ENCODE assay signal across 28 cellular contexts in the genomic region with DNA sequence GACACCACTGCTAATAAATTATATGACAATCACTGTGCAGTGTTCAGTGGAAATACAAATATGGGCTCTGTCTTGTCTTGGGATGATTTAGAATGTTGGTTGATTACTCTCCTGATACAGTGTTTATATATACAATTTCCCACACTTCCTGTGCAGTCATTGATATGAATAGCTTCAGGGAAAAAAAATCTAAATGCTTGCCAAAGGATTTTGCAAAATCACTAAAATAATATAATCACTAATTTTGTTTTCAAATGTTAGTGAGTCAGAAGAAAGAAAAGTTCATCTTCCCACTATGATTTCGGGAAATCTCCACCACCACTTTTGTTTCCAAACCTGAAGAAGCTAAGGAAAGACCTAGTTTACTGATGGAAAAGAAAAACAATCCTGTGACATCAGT. TPM values are rescaled to one million over a fixed set of nuclear protein-coding genes. Genes with fewer than 3 reads are reported as not detected.
DNase-seq lines count a peak whose midpoint lies in the region; ATAC-seq and TF ChIP-seq lines count a peak whose summit lies in the region.
"Had no signal": no experiment of that assay in that cellular context is flagged by ENCODE, and none has a peak within 500 bp of the region (broad histone marks: within the 10 kb centered on the region; RNA-seq: fewer than 3 reads in every experiment).

No MANE protein-coding gene starts in this region.

- POLR2A ChIA-PET in MCF 10A (lab: Yijun Ruan, JAX), result interaction anchor here (0.7 kb wide), 1 partner anchor 21 kb away, joined by 3 read pairs; no protein-coding TSS in a partner anchor

- CTCF ChIA-PET in MCF 10A (lab: Yijun Ruan, JAX), result interaction anchor here (0.6 to 1.2 kb wide), 2 partner anchors 133 to 484 kb away, joined by 3 to 7 read pairs; no protein-coding TSS in a partner anchor

- DNase-seq in MCF 10A (ENCODE audit: unreplicated experiment), result peak; percentile 59
- no peak for DNase-seq in breast epithelium (ENCODE audit: low spot score in 2 of 2)
- peak; percentile 32 for DNase-seq in M059J (ENCODE audit: low read depth)
- peak; percentile 47 for DNase-seq in iris pigment epithelial cell (ENCODE audit: low read depth)
- no peak for DNase-seq in dedifferentiated amniotic fluid mesenchymal stem cell (ENCODE audit: extremely low spot score)
- DNase-seq: 8988T; CD4-positive, alpha-beta T cell; COR-L47; DND-41; H9; NCI-H1092; NCI-H1436; NCI-H187; NCI-H2081 treated with DMSO at 0.1 percent for 48 hours; NCI-H2171; NCI-H226; NCI-H510A; NCI-H69; SHP77 had no signal

- no TSS peak for BruUV-seq in MCF 10A (replicated peaks; lab: Mats Ljungman, UMichigan)

- no peaks in the 10 kb centered on the region for H3K36me3 ChIP-seq in breast epithelium
- H3K36me3 ChIP-seq: BLaER1 treated with 17β-estradiol and CSF1 and Interleukin-3, amounts not matched to agents 10 nM and 100 nM had no signal

- no peaks in the 10 kb centered on the region for H3K36me3 Mint-ChIP-seq in MCF 10A (ENCODE audit: insufficient read depth, unreplicated experiment)

- no peak for TF ChIP-seq CTCF in MCF 10A (IDR thresholded peaks at IDR 0.05; ENCODE audit: unreplicated experiment)
- no peak for TF ChIP-seq CTCF in breast epithelium (IDR thresholded peaks at IDR 0.05)

- H3K4me3 ChIP-seq in breast epithelium, result no peak overlapping the region
- H3K4me3 ChIP-seq: BLaER1 treated with 17β-estradiol and CSF1 and Interleukin-3, amounts not matched to agents 10 nM and 100 nM; GM23338 had no signal

- peaks cover 7% of the 10 kb centered on the region for H3K4me1 Mint-ChIP-seq in MCF 10A (ENCODE audit: insufficient read depth, unreplicated experiment)
- H3K4me1 Mint-ChIP-seq: GM23338, H9, IgD-negative memory B cell had no signal

- H3K4me3 Mint-ChIP-seq in MCF 10A (ENCODE audit: unreplicated experiment), result no peak overlapping the region
- H3K4me3 Mint-ChIP-seq: CD4-positive, alpha-beta T cell; GM23338; H9; IgD-negative memory B cell had no signal

- TF ChIP-seq POLR2A in breast epithelium (IDR thresholded peaks at IDR 0.05), result no peak

- intact Hi-C loops in MCF 10A (cut with micrococcal nuclease), result no loop called here
- intact Hi-C loops in breast epithelium (cut with DNase I; ENCODE audit: low total_unique reads), result no loop called here

- ATAC-seq in HG03159 (IDR thresholded peaks at IDR 0.05; ENCODE audit: unreplicated experiment) (no peak), HG02884 (IDR thresholded peaks at IDR 0.05; ENCODE audit: unreplicated experiment) (no peak)
- ATAC-seq: GM23338, Panc1 had no signal

- H3K9me3 ChIP-seq in breast epithelium, result no peaks in the 10 kb centered on the region
- H3K9me3 ChIP-seq: BLaER1 treated with 17β-estradiol and CSF1 and Interleukin-3, amounts not matched to agents 10 nM and 100 nM had no signal

- H3K27me3 Mint-ChIP-seq in MCF 10A (ENCODE audit: insufficient read depth, unreplicated experiment), result no peaks in the 10 kb centered on the region
- H3K27me3 Mint-ChIP-seq: IgD-negative memory B cell had no signal

- H3K27ac ChIP-seq in breast epithelium, result no peak overlapping the region
- H3K27ac ChIP-seq: BLaER1 treated with 17β-estradiol and CSF1 and Interleukin-3, amounts not matched to agents 10 nM and 100 nM; KMS-11; RWPE1 had no signal

- H3K27ac Mint-ChIP-seq in MCF 10A (ENCODE audit: low read depth, unreplicated experiment), result no peak overlapping the region
- H3K27ac Mint-ChIP-seq: CD4-positive, alpha-beta T cell; GM23338; H9; IgD-negative memory B cell had no signal

- H3K9me3 Mint-ChIP-seq in MCF 10A (ENCODE audit: unreplicated experiment), result no peaks in the 10 kb centered on the region
- H3K9me3 Mint-ChIP-seq: CD4-positive, alpha-beta T cell; GM23338; H9 had no signal

- no peaks in the 10 kb centered on the region for H3K4me1 ChIP-seq in breast epithelium
- H3K4me1 ChIP-seq: BLaER1 treated with 17β-estradiol and CSF1 and Interleukin-3, amounts not matched to agents 10 nM and 100 nM had no signal

- no peaks in the 10 kb centered on the region for H3K27me3 ChIP-seq in breast epithelium
- H3K27me3 ChIP-seq: BLaER1 treated with 17β-estradiol and CSF1 and Interleukin-3, amounts not matched to agents 10 nM and 100 nM had no signal

RNA-seq across cellular contexts. Expression of a gene that starts 32.2 kb away (rescaled TPM):
- total RNA-seq in MCF 10A (2022) (0.56 and 0.71 TPM in 2 replicates), breast epithelium (1 to 10 TPM; 1.6 to 4.8 (median 4.6) TPM)
- total RNA-seq in M059J (2014; rRNA removed; shearing (Covaris generic)), result 0.20 and 1.2 TPM in 2 replicates
- total RNA-seq: G401 had no signal

Comparison
In these comparisons a context has a peak if more than half of its experiments do, and no peak if none do; other contexts are left out.
1. DNase-seq: peak in MCF 10A (single experiment), M059J (single experiment) and iris pigment epithelial cell (single experiment); none in breast epithelium (0 of 2) and dedifferentiated amniotic fluid mesenchymal stem cell (single experiment).